In genomic region chr16:70066751-70067150, GRCh38 we compare ENCODE assay signal across 8 cellular contexts.
DNase-seq lines count a peak whose midpoint lies in the region; ATAC-seq and TF ChIP-seq lines count a peak whose summit lies in the region.
"Not testable (repeated sequence)": the region's sequence is repeated elsewhere in the genome, so short reads cannot be mapped to it uniquely, and the experiment has no call there.

No MANE protein-coding gene starts in this region.

- POLR2A ChIA-PET in HEK293 (lab: Yijun Ruan, JAX): not testable (repeated sequence)

- H3K9me3 ChIP-seq in BLaER1 treated with 17β-estradiol and CSF1 and Interleukin-3, amounts not matched to agents 10 nM and 100 nM (replicated peaks in 1 of 11); HEK293 (ENCODE audit: control insufficient read depth, insufficient read depth, low read depth, low read length); OCI-LY3 (ENCODE audit: insufficient read depth, low read length); iPS-15b (ENCODE audit: control insufficient read depth, insufficient read depth, low read length): not testable (repeated sequence)

- CTCF ChIA-PET in HEK293 (lab: Yijun Ruan, JAX): not testable (repeated sequence)

- H3K4me1 ChIP-seq in BLaER1 treated with 17β-estradiol and CSF1 and Interleukin-3, amounts not matched to agents 10 nM and 100 nM: peaks cover 4 to 28% (median 18%) of the 10 kb centered on the region in 10 experiments
- H3K4me1 ChIP-seq in HEK293 (ENCODE audit: control insufficient read depth, insufficient read depth, low read length); OCI-LY3 (ENCODE audit: low read length); iPS-15b (ENCODE audit: control insufficient read depth, insufficient read depth, low read length): not testable (repeated sequence)

- peaks cover 15% of the 10 kb centered on the region for H3K4me1 Mint-ChIP-seq in activated T-cell treated with anti-CD3 and anti-CD28 coated beads, Interleukin-2, amount 50 U/mL, for 24 hours (ENCODE audit: low read depth)
- not testable (repeated sequence) for H3K4me1 Mint-ChIP-seq in central memory CD8-positive, alpha-beta T cell; stimulated activated naive B cell treated with anti-CD40 and anti-IgM and Interleukin-4, amounts not matched to agents 10 μg/mL and 1 μg/mL and 100 μg/mL, for 72 hours
- H3K4me1 Mint-ChIP-seq in nephron: peaks cover 12% of the 10 kb centered on the region

- H4K20me1 ChIP-seq in BLaER1 treated with 17β-estradiol and CSF1 and Interleukin-3, amounts not matched to agents 10 nM and 100 nM: peaks cover 10 to 34% (median 22%) of the 10 kb centered on the region in 11 experiments; a peak in 17 of 22 replicates
- H4K20me1 ChIP-seq in OCI-LY3 (ENCODE audit: insufficient read depth, low read length): not testable (repeated sequence)

- not testable (repeated sequence) for H2AFZ ChIP-seq in OCI-LY3 (ENCODE audit: low read depth, low read length)

- not testable (repeated sequence) for H3K9me3 Mint-ChIP-seq in activated T-cell treated with anti-CD3 and anti-CD28 coated beads, Interleukin-2, amount 50 U/mL, for 24 hours; central memory CD8-positive, alpha-beta T cell; nephron; stimulated activated naive B cell treated with anti-CD40 and anti-IgM and Interleukin-4, amounts not matched to agents 10 μg/mL and 1 μg/mL and 100 μg/mL, for 72 hours

- not testable (repeated sequence) for TF ChIP-seq CTCF in HEK293 (tag by site-specific recombination; IDR thresholded peaks at IDR 0.05); OCI-LY3 (IDR thresholded peaks at IDR 0.05; ENCODE audit: low read depth, low read length); nephron (IDR thresholded peaks at IDR 0.05; ENCODE audit: unreplicated experiment in 3 of 3)

- H3K4me3 ChIP-seq in BLaER1 treated with 17β-estradiol and CSF1 and Interleukin-3, amounts not matched to agents 10 nM and 100 nM; HEK293 (ENCODE audit: low read depth, low read length): not testable (repeated sequence)
- H3K4me3 ChIP-seq in OCI-LY3 (ENCODE audit: low read length) (peak overlapping the region; percentile 81; the same call in 1 of the 2 replicates), iPS-15b (ENCODE audit: low read depth, low read length) (peak overlapping the region; percentile 72)

- H3K27ac Mint-ChIP-seq in activated T-cell treated with anti-CD3 and anti-CD28 coated beads, Interleukin-2, amount 50 U/mL, for 24 hours: peak overlapping the region; percentile 29
- H3K27ac Mint-ChIP-seq in central memory CD8-positive, alpha-beta T cell (ENCODE audit: low read depth): peak overlapping the region; percentile 35
- peak overlapping the region in 1 of 3 experiments; percentile 62 for H3K27ac Mint-ChIP-seq in nephron
- peak overlapping the region; percentile 37 for H3K27ac Mint-ChIP-seq in stimulated activated naive B cell treated with anti-CD40 and anti-IgM and Interleukin-4, amounts not matched to agents 10 μg/mL and 1 μg/mL and 100 μg/mL, for 72 hours

- H3K9ac ChIP-seq in BLaER1 treated with 17β-estradiol and CSF1 and Interleukin-3, amounts not matched to agents 10 nM and 100 nM; OCI-LY3 (ENCODE audit: low read length); iPS-15b (ENCODE audit: low read depth, low read length): not testable (repeated sequence)

- H3K27me3 Mint-ChIP-seq in activated T-cell treated with anti-CD3 and anti-CD28 coated beads, Interleukin-2, amount 50 U/mL, for 24 hours; central memory CD8-positive, alpha-beta T cell; nephron (ENCODE audit: low read depth); stimulated activated naive B cell treated with anti-CD40 and anti-IgM and Interleukin-4, amounts not matched to agents 10 μg/mL and 1 μg/mL and 100 μg/mL, for 72 hours: not testable (repeated sequence)

- H3K4me2 ChIP-seq in BLaER1 treated with 17β-estradiol and CSF1 and Interleukin-3, amounts not matched to agents 10 nM and 100 nM: peak overlapping the region in 9 of 11 experiments; percentile 56 to 97 (median 92); a peak in 11 of 22 replicates
- H3K4me2 ChIP-seq in OCI-LY3 (ENCODE audit: low read length): peak overlapping the region; percentile 55

- ATAC-seq in central memory CD8-positive, alpha-beta T cell (replicated peaks; ENCODE audit: extremely low read depth, poor library complexity, severe bottlenecking); stimulated activated naive B cell treated with anti-CD40 and anti-IgM and Interleukin-4, amounts not matched to agents 10 μg/mL and 1 μg/mL and 100 μg/mL, for 72 hours (replicated peaks): not testable (repeated sequence)

- not testable (repeated sequence) for H3K36me3 ChIP-seq in BLaER1 treated with 17β-estradiol and CSF1 and Interleukin-3, amounts not matched to agents 10 nM and 100 nM; HEK293 (ENCODE audit: control insufficient read depth in 2 of 2, insufficient read depth in 1 of 2, low read length in 2 of 2); OCI-LY3 (replicated peaks; ENCODE audit: low read depth, low read length); iPS-15b (ENCODE audit: control insufficient read depth, insufficient read depth, low read length)

- DNase-seq in activated T-cell treated with anti-CD3 and anti-CD28 coated beads, Interleukin-2, amount 50 U/mL, for 24 hours; central memory CD8-positive, alpha-beta T cell (ENCODE audit: low spot score in 2 of 2); stimulated activated naive B cell treated with anti-CD40 and anti-IgM and Interleukin-4, amounts not matched to agents 10 μg/mL and 1 μg/mL and 100 μg/mL, for 72 hours: not testable (repeated sequence)

- H3K79me2 ChIP-seq in OCI-LY3 (ENCODE audit: low read length): not testable (repeated sequence)

- not testable (repeated sequence) for H3K27me3 ChIP-seq in BLaER1 treated with 17β-estradiol and CSF1 and Interleukin-3, amounts not matched to agents 10 nM and 100 nM; OCI-LY3 (ENCODE audit: low read depth, low read length); iPS-15b (ENCODE audit: control insufficient read depth, insufficient read depth, low read length)

- not testable (repeated sequence) for H3K27ac ChIP-seq in BLaER1 treated with 17β-estradiol and CSF1 and Interleukin-3, amounts not matched to agents 10 nM and 100 nM; HEK293 (ENCODE audit: extremely low read depth, low read depth, low read length); OCI-LY3 (ENCODE audit: low read length)

- H3K4me3 Mint-ChIP-seq in activated T-cell treated with anti-CD3 and anti-CD28 coated beads, Interleukin-2, amount 50 U/mL, for 24 hours: peak overlapping the region; percentile 83
- H3K4me3 Mint-ChIP-seq in central memory CD8-positive, alpha-beta T cell: peak overlapping the region; percentile 76
- H3K4me3 Mint-ChIP-seq in nephron: peak overlapping the region; percentile 83 to 85 (median 83)
- peak overlapping the region; percentile 52 to 65 for H3K4me3 Mint-ChIP-seq in stimulated activated naive B cell treated with anti-CD40 and anti-IgM and Interleukin-4, amounts not matched to agents 10 μg/mL and 1 μg/mL and 100 μg/mL, for 72 hours

- H3K36me3 Mint-ChIP-seq in activated T-cell treated with anti-CD3 and anti-CD28 coated beads, Interleukin-2, amount 50 U/mL, for 24 hours (ENCODE audit: low read depth); central memory CD8-positive, alpha-beta T cell (ENCODE audit: insufficient read depth); nephron (ENCODE audit: low read depth); stimulated activated naive B cell treated with anti-CD40 and anti-IgM and Interleukin-4, amounts not matched to agents 10 μg/mL and 1 μg/mL and 100 μg/mL, for 72 hours: not testable (repeated sequence)

TF ChIP-seq in HEK293, 187 proteins besides CTCF, POLR2A, EP300 and RAD21:
- TF ChIP-seq KLF1 (tag by site-specific recombination; IDR thresholded peaks at IDR 0.05): peak; percentile 39; the same call in 1 of the 2 replicates
- TF ChIP-seq ZNF660 (tag by site-specific recombination; IDR thresholded peaks at IDR 0.05): peak; percentile 96
- TF ChIP-seq ZBTB20 (tag by site-specific recombination; IDR thresholded peaks at IDR 0.05): peak; percentile 70
- TF ChIP-seq OSR2 (tag by site-specific recombination; IDR thresholded peaks at IDR 0.05): 0 out of 2 replicates have a peak, but pooled peaks have one; percentile 18
- TF ChIP-seq MZF1 (tag by site-specific recombination; IDR thresholded peaks at IDR 0.05; ENCODE audit: borderline replicate concordance): peak; percentile 62; the same call in 1 of the 2 replicates
